In the genomic region with DNA sequence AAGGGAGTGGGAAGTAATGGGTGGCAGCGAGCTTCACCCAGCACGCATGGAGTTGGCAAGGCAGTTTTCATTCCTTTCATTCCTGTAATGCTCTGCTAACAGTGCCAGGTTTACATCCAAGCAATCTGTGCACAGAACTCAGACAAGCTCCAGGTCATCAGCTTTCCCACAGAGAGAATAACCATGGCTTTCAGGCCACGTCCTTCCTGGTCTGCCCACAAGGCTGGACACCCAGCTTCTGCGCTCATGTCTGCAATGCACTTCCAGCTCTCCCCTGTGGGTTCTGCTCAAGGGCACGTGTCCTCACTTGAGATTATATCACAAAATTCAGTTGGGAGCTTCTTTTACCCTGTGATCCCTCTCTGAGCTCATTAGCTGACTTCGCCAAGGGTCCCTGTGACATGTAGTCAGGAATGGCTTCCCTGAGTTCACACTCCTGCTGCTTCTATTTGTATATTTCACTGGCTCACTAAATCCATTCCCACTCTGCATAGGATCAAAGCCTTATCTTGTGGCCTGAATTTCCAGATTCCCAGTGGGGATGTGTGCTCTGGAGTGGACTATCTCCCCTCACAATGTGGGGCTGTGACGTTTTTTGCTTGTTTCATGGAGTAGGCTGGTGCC, we compare ENCODE assay signal across 17 cellular contexts. TPM values are rescaled to one million over a fixed set of nuclear protein-coding genes. Genes with fewer than 3 reads are reported as not detected.
DNase-seq lines count a peak whose midpoint lies in the region; ATAC-seq and TF ChIP-seq lines count a peak whose summit lies in the region.
"Had no signal": no experiment of that assay in that cellular context is flagged by ENCODE, and none has a peak within 500 bp of the region (broad histone marks: within the 10 kb centered on the region; RNA-seq: fewer than 3 reads in every experiment).

No MANE protein-coding gene starts in this region.

- no peak overlapping the region for H3K4me3 ChIP-seq in thyroid gland (replicated peaks in 1 of 3)
- H3K4me3 ChIP-seq: left lung, SJSA1 had no signal

- peak; percentile 57 for ATAC-seq in left lobe of liver
- ATAC-seq in activated T-helper 17 cell treated with anti-CD3 and anti-CD28 coated beads, Interleukin-2, amount 50 U/mL, for 72 hours (replicated peaks), result no peak
- ATAC-seq: CD8-positive, alpha-beta T cell; left lung; natural killer cell had no signal

- POLR2A ChIA-PET in MCF 10A (lab: Yijun Ruan, JAX), result interaction anchor here (4.0 kb wide), 1 partner anchor 136 kb away, joined by 16 read pairs; no protein-coding TSS in a partner anchor

- TF ChIP-seq CTCF in MCF 10A (IDR thresholded peaks at IDR 0.05; ENCODE audit: unreplicated experiment) (no peak), thyroid gland (IDR thresholded peaks at IDR 0.05) (peak in 3 of 6 experiments; percentile 8 to 32 (median 19)), nephron progenitor cell (IDR thresholded peaks at IDR 0.05) (no peak)

- BruUV-seq in MCF 10A (replicated peaks; lab: Mats Ljungman, UMichigan), result no TSS peak

- H3K36me3 Mint-ChIP-seq in MCF 10A (ENCODE audit: insufficient read depth, unreplicated experiment) (peaks cover 5% of the 10 kb centered on the region), nephron progenitor cell (ENCODE audit: low read depth) (no peaks in the 10 kb centered on the region)
- no peaks in the 10 kb centered on the region for H3K36me3 Mint-ChIP-seq in activated T-helper 17 cell treated with anti-CD3 and anti-CD28 coated beads, Interleukin-2, amount 50 U/mL, for 72 hours (ENCODE audit: low read depth)
- H3K36me3 Mint-ChIP-seq: CD8-positive, alpha-beta T cell; natural killer cell had no signal

- DNase-seq in T47D (ENCODE audit: low read depth in 1 of 2, low spot score in 1 of 2) (peak; percentile 9 to 54), MCF 10A (ENCODE audit: unreplicated experiment) (no peak), fibroblast of peridontal ligament (ENCODE audit: extremely low read depth) (peak; percentile 71), left lobe of liver (ENCODE audit: low spot score) (peak; percentile 60), thyroid gland (peak; percentile 57 to 66), nephron progenitor cell (no peak), HuH-7 (ENCODE audit: low spot score) (no peak)
- DNase-seq: activated CD4-positive, alpha-beta memory T cell treated with anti-CD3 and anti-CD28 coated beads, Interleukin-2, amount 10 ng/mL, durations not matched to agents 7 days and 5 days; CD8-positive, alpha-beta T cell; GOT3; left lung; natural killer cell; NCI-H1092 treated with DMSO at 0.1 percent for 48 hours; stimulated activated CD4-positive, alpha-beta T cell treated with anti-CD3 and anti-CD28 coated beads, Interleukin-4, amount 100 ng/mL, for 1 hour had no signal

- H3K9me3 Mint-ChIP-seq in MCF 10A (ENCODE audit: unreplicated experiment), result no peaks in the 10 kb centered on the region
- peaks cover 16% of the 10 kb centered on the region for H3K9me3 Mint-ChIP-seq in nephron progenitor cell
- H3K9me3 Mint-ChIP-seq in activated T-helper 17 cell treated with anti-CD3 and anti-CD28 coated beads, Interleukin-2, amount 50 U/mL, for 72 hours, result no peaks in the 10 kb centered on the region
- H3K9me3 Mint-ChIP-seq: activated CD4-positive, alpha-beta memory T cell treated with anti-CD3 and anti-CD28 coated beads, Interleukin-2, amount 10 ng/mL, durations not matched to agents 7 days and 5 days; CD8-positive, alpha-beta T cell; natural killer cell had no signal

- TF ChIP-seq POLR2A in thyroid gland (IDR thresholded peaks at IDR 0.05), result peak in 1 of 2 donors; percentile 62

- H3K27me3 ChIP-seq in thyroid gland, result no peaks in the 10 kb centered on the region
- H3K27me3 ChIP-seq: left lung, SJSA1 had no signal

- intact Hi-C loops in MCF 10A (cut with micrococcal nuclease), result no loop called here
- intact Hi-C loops in thyroid gland (cut with DNase I), result loop anchor here (10.0 kb wide), 1 partner anchor 140 kb away; no protein-coding TSS in a partner anchor

- no peaks in the 10 kb centered on the region for H3K9me3 ChIP-seq in thyroid gland
- H3K9me3 ChIP-seq: left lung, SJSA1 had no signal

- peaks cover 7% of the 10 kb centered on the region for H3K4me1 Mint-ChIP-seq in MCF 10A (ENCODE audit: insufficient read depth, unreplicated experiment)
- peaks cover 9% of the 10 kb centered on the region for H3K4me1 Mint-ChIP-seq in nephron progenitor cell
- H3K4me1 Mint-ChIP-seq in activated T-helper 17 cell treated with anti-CD3 and anti-CD28 coated beads, Interleukin-2, amount 50 U/mL, for 72 hours, result no peaks in the 10 kb centered on the region
- H3K4me1 Mint-ChIP-seq: activated CD4-positive, alpha-beta memory T cell treated with anti-CD3 and anti-CD28 coated beads, Interleukin-2, amount 10 ng/mL, durations not matched to agents 7 days and 5 days had no signal

- WGBS in thyroid gland, 2 donors, result 49 to 52% methylated on average over 7 of the region's 7 CpGs

- no peaks in the 10 kb centered on the region for H3K27me3 Mint-ChIP-seq in MCF 10A (ENCODE audit: insufficient read depth, unreplicated experiment)
- no peaks in the 10 kb centered on the region for H3K27me3 Mint-ChIP-seq in nephron progenitor cell (ENCODE audit: low read depth, poor library complexity)
- peaks cover 11% of the 10 kb centered on the region for H3K27me3 Mint-ChIP-seq in activated T-helper 17 cell treated with anti-CD3 and anti-CD28 coated beads, Interleukin-2, amount 50 U/mL, for 72 hours

- H3K4me1 ChIP-seq in thyroid gland, result peaks cover 15 to 31% of the 10 kb centered on the region in 2 donors
- H3K4me1 ChIP-seq: left lung had no signal

- in situ Hi-C loops in T47D (cut with HindIII; ENCODE audit: low pct_unique_long_range_greater_than_20kb, low sequenced_read_pairs), result no loop called here

- H3K27ac Mint-ChIP-seq in MCF 10A (ENCODE audit: low read depth, unreplicated experiment) (no peak overlapping the region), nephron progenitor cell (no peak overlapping the region)
- H3K27ac Mint-ChIP-seq in activated T-helper 17 cell treated with anti-CD3 and anti-CD28 coated beads, Interleukin-2, amount 50 U/mL, for 72 hours, result no peak overlapping the region
- H3K27ac Mint-ChIP-seq: activated CD4-positive, alpha-beta memory T cell treated with anti-CD3 and anti-CD28 coated beads, Interleukin-2, amount 10 ng/mL, durations not matched to agents 7 days and 5 days; CD8-positive, alpha-beta T cell; natural killer cell had no signal

- H3K36me3 ChIP-seq in thyroid gland, result no peaks in the 10 kb centered on the region
- H3K36me3 ChIP-seq: left lung, SJSA1 had no signal

- CTCF ChIA-PET in MCF 10A (lab: Yijun Ruan, JAX), result interaction anchor here (0.5 to 5.3 kb wide), 4 partner anchors 135 to 448 kb away, joined by 3 to 80 read pairs (median 3); no protein-coding TSS in a partner anchor

- H3K4me3 Mint-ChIP-seq in MCF 10A (ENCODE audit: unreplicated experiment) (no peak overlapping the region), nephron progenitor cell (no peak overlapping the region)
- H3K4me3 Mint-ChIP-seq in activated T-helper 17 cell treated with anti-CD3 and anti-CD28 coated beads, Interleukin-2, amount 50 U/mL, for 72 hours, result no peak overlapping the region
- H3K4me3 Mint-ChIP-seq: activated CD4-positive, alpha-beta memory T cell treated with anti-CD3 and anti-CD28 coated beads, Interleukin-2, amount 10 ng/mL, durations not matched to agents 7 days and 5 days; CD8-positive, alpha-beta T cell; natural killer cell had no signal

- H3K27ac ChIP-seq in thyroid gland, result peak overlapping the region; percentile 40 to 92 (median 75)
- H3K27ac ChIP-seq: 22Rv1, left lung, SJSA1 had no signal

RNA-seq across cellular contexts. Expression of a gene that starts 18.6 kb away (rescaled TPM):
- total RNA-seq in MCF 10A (2022), result 19.7 and 21.1 TPM in 2 replicates
- total RNA-seq in left lobe of liver, result 1,010 TPM
- total RNA-seq in thyroid gland, result 10 to 100 TPM; 48.2 to 59.9 (median 53.9) TPM
- total RNA-seq in activated T-helper 17 cell treated with anti-CD3 and anti-CD28 coated beads, Interleukin-2, amount 50 U/mL, for 72 hours, result not detected
- total RNA-seq: activated CD4-positive, alpha-beta memory T cell treated with anti-CD3 and anti-CD28 coated beads, Interleukin-2, amount 10 ng/mL, durations not matched to agents 7 days and 5 days; CD8-positive, alpha-beta T cell; natural killer cell had no signal

RNA-seq across cellular contexts. Expression of a gene that starts 21.9 kb away (rescaled TPM):
- total RNA-seq in MCF 10A (2022) (4.3 and 6.2 TPM in 2 replicates), left lobe of liver (379 TPM), thyroid gland (100 to 1,000 TPM in 3 of 4 donors, 10 to 100 TPM in 1; 73.8 to 132 (median 121) TPM)
- total RNA-seq in activated T-helper 17 cell treated with anti-CD3 and anti-CD28 coated beads, Interleukin-2, amount 50 U/mL, for 72 hours, result under 1 TPM; 0.32 to 0.71 TPM

Comparison
In these comparisons a context has a peak if more than half of its experiments do, and no peak if none do; other contexts are left out.
1. DNase-seq: peak in T47D (2 of 2), fibroblast of peridontal ligament (single experiment), left lobe of liver (single experiment) and thyroid gland (2 of 2); none in MCF 10A (single experiment), nephron progenitor cell (single experiment) and HuH-7 (single experiment).
2. RNA of a gene that starts 18.6 kb away (total RNA-seq): 1,010 TPM in left lobe of liver (single experiment), 48.2 to 59.9 TPM in thyroid gland and 19.7 to 21.1 TPM in MCF 10A; not detected in activated T-helper 17 cell treated with anti-CD3 and anti-CD28 coated beads, Interleukin-2, amount 50 U/mL, for 72 hours; every median in the first group is over 10 times any median in the second.
3. RNA of a gene that starts 21.9 kb away (total RNA-seq): 379 TPM in left lobe of liver (single experiment) and 73.8 to 132 TPM in thyroid gland; 4.3 to 6.2 TPM in MCF 10A and 0.32 to 0.71 TPM in activated T-helper 17 cell treated with anti-CD3 and anti-CD28 coated beads, Interleukin-2, amount 50 U/mL, for 72 hours; every median in the first group is over 10 times any median in the second.